Comparison of ENCODE assay signal across 7 cellular contexts in genomic region chr12:3962661-3963483, GRCh38.
A peak's percentile ranks its signal among the peaks of the same experiment; 100 is the strongest.
DNase-seq lines count a peak whose midpoint lies in the region; ATAC-seq, FAIRE-seq and TF ChIP-seq lines count a peak whose summit lies in the region.

No MANE protein-coding gene starts in this region.

- no peaks in the 10 kb centered on the region for H3K4me1 ChIP-seq in keratinocyte (ENCODE audit: control insufficient read depth, extremely low read depth, insufficient read depth, low read length)
- peaks cover 45% of the 10 kb centered on the region for H3K4me1 ChIP-seq in SJCRH30

- H3K27me3 ChIP-seq in keratinocyte (ENCODE audit: control insufficient read depth, extremely low read depth, insufficient read depth, low read length) (no peaks in the 10 kb centered on the region), SJCRH30 (no peaks in the 10 kb centered on the region)

- H2AFZ ChIP-seq in keratinocyte (ENCODE audit: control insufficient read depth, low read length), result no peak overlapping the region

- H3K9me1 ChIP-seq in keratinocyte (ENCODE audit: control insufficient read depth, extremely low read depth, insufficient read depth, low read length), result no peaks in the 10 kb centered on the region

- peak in 2 of 3 experiments; percentile 36 to 55 for TF ChIP-seq CTCF in keratinocyte (optimal IDR thresholded peaks at IDR 0.05 in 1 of 3, IDR thresholded peaks at IDR 0.05 in 1 of 3, conservative IDR thresholded peaks at IDR 0.05 in 1 of 3; ENCODE audit: extremely low read depth in 1 of 3, insufficient read depth in 2 of 3, low read length in 3 of 3)

- no peak overlapping the region for H3K9ac ChIP-seq in keratinocyte (ENCODE audit: control insufficient read depth, extremely low read depth, insufficient read depth, low read length)

- H3K27ac ChIP-seq in keratinocyte (ENCODE audit: control insufficient read depth, insufficient read depth, low read length) (no peak overlapping the region), SJCRH30 (no peak overlapping the region)

- peaks cover 0 to 1% of the 10 kb centered on the region in 2 donors for H3K9me3 Mint-ChIP-seq in stimulated activated naive B cell treated with anti-CD40 and anti-IgM and Interleukin-4, amounts not matched to agents 10 μg/mL and 1 μg/mL and 100 μg/mL, for 72 hours

- H3K4me1 Mint-ChIP-seq in stimulated activated naive B cell treated with anti-CD40 and anti-IgM and Interleukin-4, amounts not matched to agents 10 μg/mL and 1 μg/mL and 100 μg/mL, for 72 hours, result peaks cover 15 to 16% of the 10 kb centered on the region in 2 donors

- peak; percentile 99 to 100 for ATAC-seq in stimulated activated naive B cell treated with anti-CD40 and anti-IgM and Interleukin-4, amounts not matched to agents 10 μg/mL and 1 μg/mL and 100 μg/mL, for 72 hours (replicated peaks)

- no peak for FAIRE-seq in keratinocyte (lab: Jason Lieb, UNC)

- dilution Hi-C loops in keratinocyte (cut with MboI; ENCODE audit: extremely low pct_ligation_motif_present, low sequenced_read_pairs), result no loop called here

- H3K9me3 ChIP-seq in keratinocyte (ENCODE audit: control insufficient read depth, low read depth, low read length) (no peaks in the 10 kb centered on the region), SJCRH30 (replicated peaks) (no peaks in the 10 kb centered on the region)

- no peak overlapping the region for H3K4me2 ChIP-seq in keratinocyte (ENCODE audit: control insufficient read depth, extremely low read depth, insufficient read depth, low read depth, low read length)

- no peaks in the 10 kb centered on the region for H3K79me2 ChIP-seq in keratinocyte (ENCODE audit: control insufficient read depth, insufficient read depth, low read length)

- H3K36me3 ChIP-seq in keratinocyte (ENCODE audit: control insufficient read depth in 2 of 2, extremely low read depth in 1 of 2, insufficient read depth in 2 of 2, low read length in 2 of 2) (no peaks in the 10 kb centered on the region), SJCRH30 (no peaks in the 10 kb centered on the region)

- H3K27me3 Mint-ChIP-seq in stimulated activated naive B cell treated with anti-CD40 and anti-IgM and Interleukin-4, amounts not matched to agents 10 μg/mL and 1 μg/mL and 100 μg/mL, for 72 hours, result peaks cover 0 to 11% of the 10 kb centered on the region in 2 donors

- peak overlapping the region; percentile 60 for H3K27ac Mint-ChIP-seq in stimulated activated naive B cell treated with anti-CD40 and anti-IgM and Interleukin-4, amounts not matched to agents 10 μg/mL and 1 μg/mL and 100 μg/mL, for 72 hours

- no peak overlapping the region for H3K4me3 ChIP-seq in keratinocyte (ENCODE audit: control insufficient read depth in 2 of 3, extremely low read depth in 1 of 3, insufficient read depth in 2 of 3, low read depth in 1 of 3, low read length in 3 of 3)
- no peak overlapping the region for H3K4me3 ChIP-seq in SJCRH30

- no peaks in the 10 kb centered on the region for H4K20me1 ChIP-seq in keratinocyte (ENCODE audit: control insufficient read depth, extremely low read depth, insufficient read depth, low read length)

- H3K36me3 Mint-ChIP-seq in stimulated activated naive B cell treated with anti-CD40 and anti-IgM and Interleukin-4, amounts not matched to agents 10 μg/mL and 1 μg/mL and 100 μg/mL, for 72 hours, result no peaks in the 10 kb centered on the region

- no peak overlapping the region for H3K4me3 Mint-ChIP-seq in stimulated activated naive B cell treated with anti-CD40 and anti-IgM and Interleukin-4, amounts not matched to agents 10 μg/mL and 1 μg/mL and 100 μg/mL, for 72 hours

- DNase-seq in SKM-1 (lab: John Stamatoyannopoulos, UW; ENCODE audit: unreplicated experiment), result peak; percentile 11
- DNase-seq in activated T-cell treated with anti-CD3 and anti-CD28 coated beads, Interleukin-2, amount 50 U/mL, for 1 hour, result peak; percentile 76
- no peak for DNase-seq in keratinocyte (ENCODE audit: low read depth, low spot score)
- peak; percentile 40 for DNase-seq in stimulated activated naive B cell treated with anti-CD40 and anti-IgM and Interleukin-4, amounts not matched to agents 10 μg/mL and 1 μg/mL and 100 μg/mL, for 72 hours
- DNase-seq in SJCRH30, result no peak
- no peak for DNase-seq in GM19240 (ENCODE audit: insufficient read length, low spot score)
- DNase-seq in kidney glomerular epithelial cell (lab: John Stamatoyannopoulos, UW), result no peak

Comparison
In these comparisons a context has a peak if more than half of its experiments do, and no peak if none do; other contexts are left out.
1. DNase-seq: peak in SKM-1 (single experiment), activated T-cell treated with anti-CD3 and anti-CD28 coated beads, Interleukin-2, amount 50 U/mL, for 1 hour (single experiment) and stimulated activated naive B cell treated with anti-CD40 and anti-IgM and Interleukin-4, amounts not matched to agents 10 μg/mL and 1 μg/mL and 100 μg/mL, for 72 hours (single experiment); none in keratinocyte (single experiment), SJCRH30 (0 of 2), GM19240 (single experiment) and kidney glomerular epithelial cell (single experiment).